In genomic region chr20:16078172-16078898, GRCh38 we compare ENCODE assay signal across 19 cellular contexts.
DNase-seq lines count a peak whose midpoint lies in the region; ATAC-seq and TF ChIP-seq lines count a peak whose summit lies in the region.
"Had no signal": no experiment of that assay in that cellular context is flagged by ENCODE, and none has a peak within 500 bp of the region (broad histone marks: within the 10 kb centered on the region; RNA-seq: fewer than 3 reads in every experiment).

No MANE protein-coding gene starts in this region.

- H3K79me2 ChIP-seq in OCI-LY3 (ENCODE audit: low read length), result no peaks in the 10 kb centered on the region
- H3K79me2 ChIP-seq in hepatocyte, result no peaks in the 10 kb centered on the region

- CTCF ChIA-PET in T-cell (lab: Charles Lee), result no interaction called here

- H3K27me3 ChIP-seq in BLaER1 (no peaks in the 10 kb centered on the region), OCI-LY3 (ENCODE audit: low read depth, low read length) (no peaks in the 10 kb centered on the region), hepatocyte (no peaks in the 10 kb centered on the region)

- H3K27me3 Mint-ChIP-seq in stimulated activated memory B cell treated with anti-CD40 and anti-IgM and Interleukin-4, amounts not matched to agents 10 μg/mL and 1 μg/mL and 100 μg/mL, for 72 hours, result no peaks in the 10 kb centered on the region
- H3K27me3 Mint-ChIP-seq in T-cell, result peaks cover 0 to 1% of the 10 kb centered on the region in 2 donors
- H3K27me3 Mint-ChIP-seq: CD4-positive, CD25-positive, alpha-beta regulatory T cell had no signal

- no peak overlapping the region for H3K4me3 Mint-ChIP-seq in stimulated activated memory B cell treated with anti-CD40 and anti-IgM and Interleukin-4, amounts not matched to agents 10 μg/mL and 1 μg/mL and 100 μg/mL, for 72 hours
- no peak overlapping the region for H3K4me3 Mint-ChIP-seq in T-cell
- H3K4me3 Mint-ChIP-seq: CD4-positive, CD25-positive, alpha-beta regulatory T cell had no signal

- H3K9me2 ChIP-seq in hepatocyte (replicated peaks; ENCODE audit: insufficient read depth), result no peaks in the 10 kb centered on the region

- H3K4me2 ChIP-seq in BLaER1 (peak overlapping the region; percentile 44; the same call in 1 of the 2 replicates), OCI-LY3 (ENCODE audit: low read length) (peak overlapping the region; percentile 37), hepatocyte (no peak overlapping the region)
- H3K4me2 ChIP-seq: KMS-11 had no signal

- H3K36me3 ChIP-seq in BLaER1, result no peaks in the 10 kb centered on the region
- H3K36me3 ChIP-seq in OCI-LY3 (replicated peaks; ENCODE audit: low read depth, low read length), result no peaks in the 10 kb centered on the region
- no peaks in the 10 kb centered on the region for H3K36me3 ChIP-seq in hepatocyte (replicated peaks; ENCODE audit: insufficient read depth, low read depth)

- POLR2A ChIA-PET in T-cell (lab: Charles Lee), result no interaction called here

- peaks cover 26% of the 10 kb centered on the region for H3K9me3 ChIP-seq in BLaER1
- H3K9me3 ChIP-seq in OCI-LY3 (ENCODE audit: insufficient read depth, low read length), result peaks cover 3% of the 10 kb centered on the region; the same call in 1 of the 2 replicates
- H3K9me3 ChIP-seq in hepatocyte (ENCODE audit: low read depth), result no peaks in the 10 kb centered on the region

- H3K9me3 Mint-ChIP-seq in stimulated activated memory B cell treated with anti-CD40 and anti-IgM and Interleukin-4, amounts not matched to agents 10 μg/mL and 1 μg/mL and 100 μg/mL, for 72 hours, result no peaks in the 10 kb centered on the region
- peaks cover 4 to 19% (median 13%) of the 10 kb centered on the region in 3 donors for H3K9me3 Mint-ChIP-seq in T-cell

- peak overlapping the region; percentile 83 for H3K27ac Mint-ChIP-seq in stimulated activated memory B cell treated with anti-CD40 and anti-IgM and Interleukin-4, amounts not matched to agents 10 μg/mL and 1 μg/mL and 100 μg/mL, for 72 hours
- no peak overlapping the region for H3K27ac Mint-ChIP-seq in T-cell
- H3K27ac Mint-ChIP-seq: CD4-positive, CD25-positive, alpha-beta regulatory T cell had no signal

- H3K4me1 Mint-ChIP-seq in stimulated activated memory B cell treated with anti-CD40 and anti-IgM and Interleukin-4, amounts not matched to agents 10 μg/mL and 1 μg/mL and 100 μg/mL, for 72 hours, result peaks cover 38% of the 10 kb centered on the region
- H3K4me1 Mint-ChIP-seq in T-cell, result peaks cover 0 to 3% (median 0%) of the 10 kb centered on the region in 3 donors
- H3K4me1 Mint-ChIP-seq: CD4-positive, CD25-positive, alpha-beta regulatory T cell had no signal

- WGBS in hepatocyte (ENCODE audit: low lambda C conversion rate, missing lambda C conversion rate), result 82% methylated on average over 2 of the region's 2 CpGs

- H3K4me3 ChIP-seq in BLaER1 (no peak overlapping the region), OCI-LY3 (ENCODE audit: low read length) (no peak overlapping the region), hepatocyte (no peak overlapping the region)

- DNase-seq in hepatocyte (ENCODE audit: low spot score) (no peak), COLO829 (ENCODE audit: low spot score) (no peak), T-cell (no peak)
- DNase-seq: CD4-positive, CD25-positive, alpha-beta regulatory T cell; COR-L47; DMS79 treated with DMSO at 0.1 percent for 48 hours; MV-4-11; NCI-H1105 treated with DMSO at 0.1 percent for 48 hours; NCI-H2081 treated with DMSO at 0.1 percent for 48 hours; NCI-H2171 treated with DMSO at 0.1 percent for 48 hours; NCI-H524 treated with DMSO at 0.1 percent for 48 hours; SIG-M5; T-helper 1 cell had no signal

- H4K20me1 ChIP-seq in BLaER1, result no peaks in the 10 kb centered on the region
- H4K20me1 ChIP-seq in OCI-LY3 (ENCODE audit: insufficient read depth, low read length), result no peaks in the 10 kb centered on the region
- H4K20me1 ChIP-seq in hepatocyte (ENCODE audit: insufficient read depth, poor library complexity, severe bottlenecking), result no peaks in the 10 kb centered on the region

- peaks cover 37% of the 10 kb centered on the region for H3K4me1 ChIP-seq in BLaER1
- peaks cover 14% of the 10 kb centered on the region for H3K4me1 ChIP-seq in OCI-LY3 (ENCODE audit: low read length)
- peaks cover 6% of the 10 kb centered on the region for H3K4me1 ChIP-seq in hepatocyte (ENCODE audit: insufficient read depth)

- H3K9ac ChIP-seq in BLaER1 (no peak overlapping the region), OCI-LY3 (ENCODE audit: low read length) (no peak overlapping the region)
- H3K9ac ChIP-seq: KMS-11 had no signal

- ATAC-seq in stimulated activated memory B cell treated with anti-CD40 and anti-IgM and Interleukin-4, amounts not matched to agents 10 μg/mL and 1 μg/mL and 100 μg/mL, for 72 hours, result peak; percentile 64
- ATAC-seq in T-cell (replicated peaks in 1 of 4) (no peak), HG03354 (IDR thresholded peaks at IDR 0.05; ENCODE audit: poor library complexity, severe bottlenecking, unreplicated experiment) (no peak)

- H2AFZ ChIP-seq in OCI-LY3 (ENCODE audit: low read depth, low read length) (no peak overlapping the region), hepatocyte (peak overlapping the region; percentile 14)

- no peaks in the 10 kb centered on the region for H3K36me3 Mint-ChIP-seq in stimulated activated memory B cell treated with anti-CD40 and anti-IgM and Interleukin-4, amounts not matched to agents 10 μg/mL and 1 μg/mL and 100 μg/mL, for 72 hours
- H3K36me3 Mint-ChIP-seq in T-cell, result peaks cover 3% of the 10 kb centered on the region
- H3K36me3 Mint-ChIP-seq: CD4-positive, CD25-positive, alpha-beta regulatory T cell had no signal

- TF ChIP-seq CTCF in OCI-LY3 (IDR thresholded peaks at IDR 0.05; ENCODE audit: low read depth, low read length) (no peak), hepatocyte (IDR thresholded peaks at IDR 0.05; ENCODE audit: poor library complexity) (no peak)

- H3K27ac ChIP-seq in BLaER1 (peak overlapping the region; percentile 18; the same call in 1 of the 2 replicates), OCI-LY3 (ENCODE audit: low read length) (no peak overlapping the region), hepatocyte (no peak overlapping the region)
- H3K27ac ChIP-seq: KMS-11, RWPE1 had no signal
